Comparison of ENCODE assay signal across 19 cellular contexts in the genomic region with DNA sequence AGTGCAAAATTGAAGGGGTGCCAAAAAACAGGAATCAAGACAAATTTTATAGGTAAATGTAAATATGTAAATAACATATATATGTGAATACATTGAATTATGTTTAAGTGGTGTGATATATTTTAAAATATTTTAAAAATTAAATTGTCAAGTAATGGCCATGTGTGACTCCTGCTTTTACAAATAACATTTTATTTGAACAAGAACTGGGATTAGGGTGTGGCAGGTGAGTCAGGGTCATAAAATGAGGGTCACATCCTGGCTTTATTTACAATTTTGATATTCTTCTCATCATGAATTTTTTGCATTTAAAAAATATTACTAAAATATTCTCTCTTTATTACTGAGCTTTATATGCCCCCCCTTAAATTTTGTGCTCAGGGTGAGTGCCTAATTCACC.
"Had no signal": no experiment of that assay in that cellular context is flagged by ENCODE, and none has a peak within 500 bp of the region (broad histone marks: within the 10 kb centered on the region; RNA-seq: fewer than 3 reads in every experiment).

No MANE protein-coding gene starts in this region.

- H3K4me1 ChIP-seq: SJCRH30 had no signal

- H3K4me3 ChIP-seq: MG63, SJCRH30 had no signal

- H3K36me3 ChIP-seq: MG63, SJCRH30 had no signal

- ATAC-seq: Panc1, Right ventricle myocardium inferior had no signal

- H3K27me3 ChIP-seq: MG63, SJCRH30 had no signal

- H3K27ac ChIP-seq: RWPE1, SJCRH30 had no signal

- H3K9me3 ChIP-seq: MG63, SJCRH30 had no signal

- DNase-seq: KBM-7, MG63, NCI-H1092 treated with DMSO at 0.1 percent for 48 hours, NCI-H1436, NCI-H187, NCI-H2029, NCI-H2081 treated with DMSO at 0.1 percent for 48 hours, NCI-H2171, NCI-H226, NCI-H446, NCI-H510A, NCI-H524 treated with DMSO at 0.1 percent for 48 hours, NCI-H69, NCI-H774, SHP77 treated with DMSO at 0.1 percent for 48 hours, SJCRH30 had no signal
